Comparison of ENCODE assay signal across 8 cellular contexts in the genomic region with DNA sequence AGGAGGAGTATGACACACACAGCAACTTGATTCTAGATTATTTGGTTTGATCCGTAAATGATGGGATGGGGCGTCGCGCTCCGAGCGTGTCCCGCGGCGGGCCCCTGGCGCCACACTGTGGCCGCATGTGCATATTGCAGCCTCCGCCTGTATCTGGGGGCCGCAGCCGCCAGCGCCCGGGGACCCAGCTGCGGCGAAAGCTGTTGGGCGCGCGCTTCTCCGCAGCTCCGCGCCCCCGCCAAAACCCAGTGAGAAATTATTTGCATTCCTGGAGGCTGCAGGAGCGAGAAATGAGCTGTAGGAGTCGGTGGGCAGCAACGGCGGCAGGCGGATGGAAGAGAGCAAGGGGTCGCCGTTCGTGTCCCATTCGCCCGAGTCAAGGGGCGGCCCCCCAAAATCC. TPM values are rescaled to one million over a fixed set of nuclear protein-coding genes. Genes with fewer than 3 reads are reported as not detected.
A peak's percentile ranks its signal among the peaks of the same experiment; 100 is the strongest.
DNase-seq lines count a peak whose midpoint lies in the region; ATAC-seq and TF ChIP-seq lines count a peak whose summit lies in the region.
"Not testable (repeated sequence)": the region's sequence is repeated elsewhere in the genome, so short reads cannot be mapped to it uniquely, and the experiment has no call there.

No MANE protein-coding gene starts in this region.

- intact Hi-C loops in CD8-positive, alpha-beta T cell (cut with DNase I, micrococcal nuclease); Panc1 (cut with micrococcal nuclease; ENCODE audit: unreplicated experiment); activated T-helper 1 cell treated with anti-CD3 and anti-CD28 coated beads, Interleukin-12 subunit alpha, Interleukin-12 subunit beta, Interleukin-2, Interleukin-4 antibody, amounts not matched to agents 30 ng/mL and 10 ng/mL and 1 ng/mL, durations not matched to agents 14 hours and 24 hours and 36 hours (cut with micrococcal nuclease): not testable (repeated sequence)

- H3K27ac Mint-ChIP-seq in CD8-positive, alpha-beta T cell = peak overlapping the region; percentile 97
- peak overlapping the region; percentile 99 for H3K27ac Mint-ChIP-seq in activated T-helper 1 cell treated with anti-CD3 and anti-CD28 coated beads, Interleukin-12 subunit alpha, Interleukin-12 subunit beta, Interleukin-2, Interleukin-4 antibody, amounts not matched to agents 30 ng/mL and 10 ng/mL and 1 ng/mL, durations not matched to agents 14 hours and 24 hours and 36 hours

- TF ChIP-seq CTCF in CD8-positive, alpha-beta T cell (IDR thresholded peaks at IDR 0.05) = peak; percentile 75
- TF ChIP-seq CTCF in Panc1 (IDR thresholded peaks at IDR 0.05) = not testable (repeated sequence)

- H3K4me3 Mint-ChIP-seq in CD8-positive, alpha-beta T cell = peak overlapping the region; percentile 98
- H3K4me3 Mint-ChIP-seq in activated T-helper 1 cell treated with anti-CD3 and anti-CD28 coated beads, Interleukin-12 subunit alpha, Interleukin-12 subunit beta, Interleukin-2, Interleukin-4 antibody, amounts not matched to agents 30 ng/mL and 10 ng/mL and 1 ng/mL, durations not matched to agents 14 hours and 24 hours and 36 hours = peak overlapping the region; percentile 99

- not testable (repeated sequence) for H3K27me3 Mint-ChIP-seq in CD8-positive, alpha-beta T cell (ENCODE audit: low read depth); activated T-helper 1 cell treated with anti-CD3 and anti-CD28 coated beads, Interleukin-12 subunit alpha, Interleukin-12 subunit beta, Interleukin-2, Interleukin-4 antibody, amounts not matched to agents 30 ng/mL and 10 ng/mL and 1 ng/mL, durations not matched to agents 14 hours and 24 hours and 36 hours (ENCODE audit: insufficient read depth)

- ATAC-seq in CD8-positive, alpha-beta T cell = peak; percentile 88
- ATAC-seq in GM21367 (IDR thresholded peaks at IDR 0.05; ENCODE audit: unreplicated experiment) (peak; percentile 40), HG03521 (IDR thresholded peaks at IDR 0.05; ENCODE audit: unreplicated experiment) (peak; percentile 68), Panc1 (peak; percentile 94)

- H3K4me1 Mint-ChIP-seq in CD8-positive, alpha-beta T cell (ENCODE audit: low read depth); activated T-helper 1 cell treated with anti-CD3 and anti-CD28 coated beads, Interleukin-12 subunit alpha, Interleukin-12 subunit beta, Interleukin-2, Interleukin-4 antibody, amounts not matched to agents 30 ng/mL and 10 ng/mL and 1 ng/mL, durations not matched to agents 14 hours and 24 hours and 36 hours (ENCODE audit: low read depth): not testable (repeated sequence)

- not testable (repeated sequence) for H3K9me3 ChIP-seq in CD8-positive, alpha-beta T cell (ENCODE audit: low read length); Panc1 (ENCODE audit: control insufficient read depth, insufficient read depth, low read depth, low read length); mesodermal cell (ENCODE audit: control insufficient read depth, low read length)

- peak; percentile 34 to 77 (median 54) for DNase-seq in CD8-positive, alpha-beta T cell
- not testable (repeated sequence) for DNase-seq in Panc1 (ENCODE audit: low read depth, low spot score); epithelial cell of prostate (ENCODE audit: low read depth, low spot score)
- DNase-seq in activated T-helper 1 cell treated with anti-CD3 and anti-CD28 coated beads, Interleukin-12 subunit alpha, Interleukin-12 subunit beta, Interleukin-2, Interleukin-4 antibody, amounts not matched to agents 30 ng/mL and 10 ng/mL and 1 ng/mL, durations not matched to agents 14 hours and 24 hours and 36 hours (ENCODE audit: low spot score) = peak; percentile 59
- peak in 2 of 3 donors; percentile 28 to 45 for DNase-seq in stimulated activated CD4-positive, alpha-beta T cell treated with anti-CD3 and anti-CD28 coated beads, TNF-alpha, amount 100 ng/mL, for 1 hour (ENCODE audit: low read depth in 3 of 3, low spot score in 1 of 3)

- BruUV-seq in Panc1 (replicated peaks; lab: Mats Ljungman, UMichigan) = not testable (repeated sequence)

- CTCF ChIA-PET in CD8-positive, alpha-beta T cell (lab: Charles Lee); Panc1 (lab: Charles Lee): not testable (repeated sequence)

- H3K9me3 Mint-ChIP-seq in CD8-positive, alpha-beta T cell; activated T-helper 1 cell treated with anti-CD3 and anti-CD28 coated beads, Interleukin-12 subunit alpha, Interleukin-12 subunit beta, Interleukin-2, Interleukin-4 antibody, amounts not matched to agents 30 ng/mL and 10 ng/mL and 1 ng/mL, durations not matched to agents 14 hours and 24 hours and 36 hours: not testable (repeated sequence)

- POLR2A ChIA-PET in CD8-positive, alpha-beta T cell (lab: Charles Lee); Panc1 (lab: Charles Lee): not testable (repeated sequence)

- WGBS in mesodermal cell (ENCODE audit: insufficient coverage in 2 of 2), 2 experiments = no CpG with 5 or more reads among the region's 36 CpGs

- not testable (repeated sequence) for H3K36me3 Mint-ChIP-seq in CD8-positive, alpha-beta T cell; activated T-helper 1 cell treated with anti-CD3 and anti-CD28 coated beads, Interleukin-12 subunit alpha, Interleukin-12 subunit beta, Interleukin-2, Interleukin-4 antibody, amounts not matched to agents 30 ng/mL and 10 ng/mL and 1 ng/mL, durations not matched to agents 14 hours and 24 hours and 36 hours (ENCODE audit: low read depth)

- H3K4me3 ChIP-seq in CD8-positive, alpha-beta T cell (ENCODE audit: low read depth, low read length) = peak overlapping the region; percentile 52
- peak overlapping the region; percentile 45 to 53 for H3K4me3 ChIP-seq in Panc1 (ENCODE audit: low read depth in 2 of 2, low read length in 2 of 2)
- peak overlapping the region; percentile 42 for H3K4me3 ChIP-seq in mesodermal cell (ENCODE audit: extremely low read depth, insufficient read depth, low read length, poor library complexity, severe bottlenecking)

- H3K27ac ChIP-seq in CD8-positive, alpha-beta T cell (ENCODE audit: low read depth, low read length) = peak overlapping the region; percentile 40
- not testable (repeated sequence) for H3K27ac ChIP-seq in Panc1 (ENCODE audit: low read length); mesodermal cell (ENCODE audit: low read depth, low read length, severe bottlenecking)
- peak overlapping the region; percentile 24 for H3K27ac ChIP-seq in epithelial cell of prostate

- H3K27me3 ChIP-seq in CD8-positive, alpha-beta T cell (ENCODE audit: insufficient read depth, low read length); Panc1 (ENCODE audit: control insufficient read depth, insufficient read depth, low read length): not testable (repeated sequence)

- in situ Hi-C loops in Panc1 (cut with HindIII; ENCODE audit: low pct_unique_long_range_greater_than_20kb, low sequenced_read_pairs) = not testable (repeated sequence)

- not testable (repeated sequence) for H3K4me1 ChIP-seq in CD8-positive, alpha-beta T cell (ENCODE audit: insufficient read depth, low read length); Panc1 (ENCODE audit: control insufficient read depth, insufficient read depth, low read length); mesodermal cell (ENCODE audit: control insufficient read depth, insufficient read depth, low read length, poor library complexity, severe bottlenecking)

- H3K36me3 ChIP-seq in CD8-positive, alpha-beta T cell (ENCODE audit: insufficient read depth, low read length); Panc1 (ENCODE audit: control insufficient read depth, insufficient read depth, low read length); mesodermal cell (ENCODE audit: control insufficient read depth, insufficient read depth, low read length): not testable (repeated sequence)

RNA-seq across cellular contexts. Expression of a gene that starts 10.0 kb away (rescaled TPM):
- total RNA-seq in CD8-positive, alpha-beta T cell = not detected
- total RNA-seq in Panc1 (2021; ENCODE audit: unreplicated experiment) = not detected
- polyA plus RNA-seq in Panc1 (2012; ENCODE audit: insufficient read length) = not detected
- not detected in 2 replicates for total RNA-seq in activated T-helper 1 cell treated with anti-CD3 and anti-CD28 coated beads, Interleukin-12 subunit alpha, Interleukin-12 subunit beta, Interleukin-2, Interleukin-4 antibody, amounts not matched to agents 30 ng/mL and 10 ng/mL and 1 ng/mL, durations not matched to agents 14 hours and 24 hours and 36 hours
- not detected for polyA plus RNA-seq in mesodermal cell (2013, experiment 1 of 2)
- not detected for polyA plus RNA-seq in mesodermal cell (2013, experiment 2 of 2)

Comparison
In these comparisons a context has a peak if more than half of its experiments do, and no peak if none do; other contexts are left out.
1. ATAC-seq: peak in every context shown above with its lines; median percentile 94 in Panc1; 88 in CD8-positive, alpha-beta T cell; 68 in HG03521; 40 in GM21367.